17 cellular contexts compared by ENCODE assay signal in genomic region chr15:39459538-39459937, GRCh38.
A peak's percentile ranks its signal among the peaks of the same experiment; 100 is the strongest.
DNase-seq lines count a peak whose midpoint lies in the region; FAIRE-seq and TF ChIP-seq lines count a peak whose summit lies in the region.
"Had no signal": no experiment of that assay in that cellular context is flagged by ENCODE, and none has a peak within 500 bp of the region (broad histone marks: within the 10 kb centered on the region; RNA-seq: fewer than 3 reads in every experiment).

No MANE protein-coding gene starts in this region.

- H3K9me2 ChIP-seq in GM23248 (ENCODE audit: insufficient read depth), result no peaks in the 10 kb centered on the region

- H3K36me3 ChIP-seq in GM23248 (ENCODE audit: low read depth) (no peaks in the 10 kb centered on the region), bronchial epithelial cell (ENCODE audit: control insufficient read depth, insufficient read depth, low read length) (no peaks in the 10 kb centered on the region), neuronal stem cell (replicated peaks in 1 of 2; ENCODE audit: control insufficient read depth in 2 of 2, insufficient read depth in 2 of 2, low read length in 2 of 2) (no peaks in the 10 kb centered on the region), prostate gland (no peaks in the 10 kb centered on the region)

- no peak overlapping the region for H4K91ac ChIP-seq in neuronal stem cell (ENCODE audit: low read depth, low read length, poor library complexity)

- H3K4ac ChIP-seq in neuronal stem cell (ENCODE audit: low read length), result no peak overlapping the region

- H3K27ac ChIP-seq in GM23248, result no peak overlapping the region
- H3K27ac ChIP-seq in neuronal stem cell (replicated peaks; ENCODE audit: low read length), result no peak overlapping the region
- no peak overlapping the region for H3K27ac ChIP-seq in prostate gland

- H3F3A ChIP-seq in GM23248 (ENCODE audit: insufficient read depth), result peaks cover 52% of the 10 kb centered on the region

- no peaks in the 10 kb centered on the region for H3K27me3 ChIP-seq in GM23248 (replicated peaks; ENCODE audit: insufficient read depth)
- no peaks in the 10 kb centered on the region for H3K27me3 ChIP-seq in bronchial epithelial cell (ENCODE audit: control insufficient read depth, insufficient read depth, low read length)
- no peaks in the 10 kb centered on the region for H3K27me3 ChIP-seq in neuronal stem cell (ENCODE audit: control insufficient read depth in 3 of 3, insufficient read depth in 3 of 3, low read depth in 1 of 3, low read length in 3 of 3)
- no peaks in the 10 kb centered on the region for H3K27me3 ChIP-seq in prostate gland (replicated peaks; ENCODE audit: insufficient read depth)

- no peak overlapping the region for H3K4me3 ChIP-seq in GM23248
- no peak overlapping the region for H3K4me3 ChIP-seq in bronchial epithelial cell (ENCODE audit: low read depth, low read length)
- H3K4me3 ChIP-seq in neuronal stem cell (ENCODE audit: low read length in 2 of 2), result no peak overlapping the region
- H3K4me3 ChIP-seq in prostate gland, result no peak overlapping the region

- FAIRE-seq in bronchial epithelial cell (lab: Jason Lieb, UNC), result no peak
- FAIRE-seq: H54 had no signal

- H4K20me1 ChIP-seq in GM23248 (ENCODE audit: insufficient read depth), result no peaks in the 10 kb centered on the region

- no peak overlapping the region for H2BK5ac ChIP-seq in neuronal stem cell (ENCODE audit: low read length)

- no peak overlapping the region for H2BK12ac ChIP-seq in neuronal stem cell (ENCODE audit: low read length)

- no peak overlapping the region for H2AK5ac ChIP-seq in neuronal stem cell (ENCODE audit: low read depth, low read length)

- no peaks in the 10 kb centered on the region for H3K9me3 Mint-ChIP-seq in activated T-cell treated with anti-CD3 and anti-CD28 coated beads, Interleukin-2, amount 50 U/mL, for 24 hours
- H3K9me3 Mint-ChIP-seq: CD4-positive, alpha-beta memory T cell had no signal

- no peak overlapping the region for H3K4me3 Mint-ChIP-seq in activated T-cell treated with anti-CD3 and anti-CD28 coated beads, Interleukin-2, amount 50 U/mL, for 24 hours
- H3K4me3 Mint-ChIP-seq: CD4-positive, alpha-beta memory T cell had no signal

- H2AFZ ChIP-seq in GM23248 (no peak overlapping the region), neuronal stem cell (ENCODE audit: low read length) (no peak overlapping the region)

- no peaks in the 10 kb centered on the region for H3K79me2 ChIP-seq in GM23248 (ENCODE audit: insufficient read depth)

- H2BK120ac ChIP-seq in neuronal stem cell (ENCODE audit: low read depth, low read length), result no peak overlapping the region

- H3K79me1 ChIP-seq in neuronal stem cell (ENCODE audit: low read depth, low read length), result no peaks in the 10 kb centered on the region

- no peak overlapping the region for H3K9ac ChIP-seq in GM23248
- no peak overlapping the region for H3K9ac ChIP-seq in neuronal stem cell (ENCODE audit: low read depth, low read length, poor library complexity)

- H3K36me3 Mint-ChIP-seq in activated T-cell treated with anti-CD3 and anti-CD28 coated beads, Interleukin-2, amount 50 U/mL, for 24 hours (ENCODE audit: low read depth), result no peaks in the 10 kb centered on the region
- H3K36me3 Mint-ChIP-seq: CD4-positive, alpha-beta memory T cell had no signal

- DNase-seq in GM23248 (peak; percentile 35), NCI-H524 (lab: John Stamatoyannopoulos, UW) (peak; percentile 42 to 73), bronchial epithelial cell (ENCODE audit: low read depth) (peak; percentile 14), iris pigment epithelial cell (ENCODE audit: low read depth) (peak; percentile 22), neuronal stem cell (ENCODE audit: low spot score) (no peak), prostate gland (ENCODE audit: low spot score) (no peak)
- no peak for DNase-seq in activated T-cell treated with anti-CD3 and anti-CD28 coated beads, Interleukin-2, amount 50 U/mL, for 24 hours
- DNase-seq in stimulated activated CD4-positive, alpha-beta T cell treated with anti-CD3 and anti-CD28 coated beads, Interleukin-4, amount 100 ng/mL, for 1 hour, result no peak
- DNase-seq: CD4-positive, alpha-beta memory T cell; KBM-7; NCI-H1105; NCI-H146; NCI-H2029; NCI-H2171 treated with DMSO at 0.1 percent for 48 hours; NCI-H526 treated with DMSO at 0.1 percent for 48 hours; NK-92 treated with Interleukin-12 subunit alpha and Interleukin-12 subunit beta, amount 100 ng/mL, for 24 hours had no signal

- no peak overlapping the region for H3K23ac ChIP-seq in neuronal stem cell (ENCODE audit: low read depth, low read length, poor library complexity)

- 40 to 56% methylated on average over 1 of the region's 1 CpG for WGBS in GM23248 (ENCODE audit: low coverage in 1 of 2, low lambda C conversion rate in 2 of 2, missing lambda C conversion rate in 2 of 2), 2 experiments
- no CpG with 5 or more reads among the region's 1 CpG for WGBS in neuronal stem cell (ENCODE audit: extremely low coverage in 2 of 2, insufficient read length in 2 of 2, insufficient replicate concordance in 1 of 2), 2 donors
- WGBS in prostate gland, result 53% methylated on average over 1 of the region's 1 CpG

- TF ChIP-seq POLR2A in prostate gland (IDR thresholded peaks at IDR 0.05), result no peak

- H3K9me3 ChIP-seq in GM23248 (ENCODE audit: low read depth) (no peaks in the 10 kb centered on the region), neuronal stem cell (replicated peaks in 1 of 2; ENCODE audit: control insufficient read depth in 2 of 2, insufficient read depth in 1 of 2, low read depth in 1 of 2, low read length in 2 of 2) (no peaks in the 10 kb centered on the region), prostate gland (no peaks in the 10 kb centered on the region)

- no peak overlapping the region for H3K18ac ChIP-seq in neuronal stem cell (ENCODE audit: low read length)

- no peak for TF ChIP-seq CTCF in bronchial epithelial cell (IDR thresholded peaks at IDR 0.05; ENCODE audit: insufficient read depth, low read length, severe bottlenecking)
- no peak for TF ChIP-seq CTCF in prostate gland (IDR thresholded peaks at IDR 0.05)

- H3K4me2 ChIP-seq in GM23248 (ENCODE audit: unreplicated experiment), result no peak overlapping the region
- H3K4me2 ChIP-seq in neuronal stem cell (ENCODE audit: insufficient read depth, low read length, poor library complexity, severe bottlenecking), result no peak overlapping the region

- intact Hi-C loops in prostate gland (cut with DNase I), result no loop called here

- peaks cover 2% of the 10 kb centered on the region for H3K4me1 Mint-ChIP-seq in activated T-cell treated with anti-CD3 and anti-CD28 coated beads, Interleukin-2, amount 50 U/mL, for 24 hours (ENCODE audit: low read depth)
- H3K4me1 Mint-ChIP-seq: CD4-positive, alpha-beta memory T cell had no signal

- H3K27ac Mint-ChIP-seq in activated T-cell treated with anti-CD3 and anti-CD28 coated beads, Interleukin-2, amount 50 U/mL, for 24 hours, result no peak overlapping the region
- H3K27ac Mint-ChIP-seq: CD4-positive, alpha-beta memory T cell had no signal

- H4K8ac ChIP-seq in neuronal stem cell (ENCODE audit: low read depth, low read length), result no peak overlapping the region

- peaks cover 3% of the 10 kb centered on the region for H3K27me3 Mint-ChIP-seq in activated T-cell treated with anti-CD3 and anti-CD28 coated beads, Interleukin-2, amount 50 U/mL, for 24 hours

- H2BK15ac ChIP-seq in neuronal stem cell (ENCODE audit: low read length), result no peak overlapping the region

- H3K4me1 ChIP-seq in GM23248 (ENCODE audit: insufficient read depth) (peaks cover 39% of the 10 kb centered on the region), neuronal stem cell (ENCODE audit: control insufficient read depth in 2 of 2, insufficient read depth in 1 of 2, low read depth in 1 of 2, low read length in 2 of 2) (no peaks in the 10 kb centered on the region), prostate gland (replicated peaks) (peaks cover 8% of the 10 kb centered on the region)

- in situ Hi-C loops in GM23248 (cut with MboI), result no loop called here

- no peak overlapping the region for H3K14ac ChIP-seq in neuronal stem cell (ENCODE audit: low read length)

Comparison
In these comparisons a context has a peak if more than half of its experiments do, and no peak if none do; other contexts are left out.
1. DNase-seq: peak in GM23248 (single experiment), NCI-H524 (2 of 2), bronchial epithelial cell (single experiment) and iris pigment epithelial cell (single experiment); none in activated T-cell treated with anti-CD3 and anti-CD28 coated beads, Interleukin-2, amount 50 U/mL, for 24 hours (single experiment), neuronal stem cell (single experiment), stimulated activated CD4-positive, alpha-beta T cell treated with anti-CD3 and anti-CD28 coated beads, Interleukin-4, amount 100 ng/mL, for 1 hour (single experiment) and prostate gland (single experiment).